In the genomic region with DNA sequence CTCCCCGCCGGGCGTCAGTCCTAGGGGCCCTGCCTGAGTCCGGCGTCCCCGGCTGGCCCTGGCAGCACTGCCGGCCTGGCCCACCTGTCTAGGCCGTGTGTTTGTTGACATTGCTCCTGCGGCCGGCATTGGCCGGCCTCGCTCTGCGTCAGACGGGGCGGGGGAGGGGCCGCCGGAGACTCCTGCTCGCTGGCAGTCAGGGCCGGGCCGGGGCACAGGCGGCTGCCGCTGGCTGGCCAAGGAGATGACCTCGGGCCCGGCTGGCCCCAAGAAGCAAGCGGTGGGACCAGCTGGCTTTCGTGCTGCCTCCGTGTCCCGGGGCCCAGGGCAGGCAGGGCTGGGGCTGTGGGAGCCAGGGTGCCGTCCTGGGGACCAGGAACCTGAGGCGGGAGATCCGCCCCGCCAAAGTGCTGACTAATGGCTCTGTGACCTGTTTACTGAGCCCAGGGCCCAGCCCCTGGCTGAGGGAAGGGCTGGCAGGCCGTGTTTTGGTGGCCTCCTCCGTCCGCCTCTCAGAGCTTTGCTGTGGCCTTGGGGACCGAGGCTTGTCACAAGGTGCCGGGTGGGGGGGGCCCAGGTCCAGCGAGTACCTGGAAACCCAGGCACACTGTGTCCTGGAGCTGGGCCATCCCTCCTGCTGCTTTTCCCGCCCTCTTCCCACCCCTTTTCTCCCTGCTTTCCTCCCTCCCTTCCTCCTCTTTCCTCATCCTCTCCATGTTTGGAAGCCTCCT, we compare ENCODE assay signal across 8 cellular contexts. TPM values are rescaled to one million over a fixed set of nuclear protein-coding genes. Genes with fewer than 3 reads are reported as not detected.
DNase-seq lines count a peak whose midpoint lies in the region; ATAC-seq and TF ChIP-seq lines count a peak whose summit lies in the region.

No MANE protein-coding gene starts in this region.

- no peak overlapping the region for H3K27ac Mint-ChIP-seq in activated B cell treated with CpG ODN at 0.5 μM for 24 hours

- ATAC-seq in HG02678 (IDR thresholded peaks at IDR 0.05; ENCODE audit: unreplicated experiment): peak; percentile 63
- ATAC-seq in activated B cell treated with CpG ODN at 0.5 μM for 24 hours (ENCODE audit: low read depth): peak; percentile 51

- no peaks in the 10 kb centered on the region for H3K36me3 Mint-ChIP-seq in activated B cell treated with CpG ODN at 0.5 μM for 24 hours (ENCODE audit: low read depth)

- peak overlapping the region; percentile 98 for H3K4me2 ChIP-seq in smooth muscle cell

- no peaks in the 10 kb centered on the region for H3K27me3 Mint-ChIP-seq in activated B cell treated with CpG ODN at 0.5 μM for 24 hours

- TF ChIP-seq CTCF in GM10266 (IDR thresholded peaks at IDR 0.05; ENCODE audit: control insufficient read depth, insufficient read depth, low read depth, missing control alignments): no peak
- no peak for TF ChIP-seq CTCF in activated B cell treated with CpG ODN at 0.5 μM for 24 hours (IDR thresholded peaks at IDR 0.05)
- TF ChIP-seq CTCF in smooth muscle cell (IDR thresholded peaks at IDR 0.05; ENCODE audit: borderline replicate concordance, insufficient read depth, poor library complexity, severe bottlenecking): no peak

- peak overlapping the region; percentile 79 for H3K4me3 ChIP-seq in smooth muscle cell

- H3K4me1 ChIP-seq in smooth muscle cell (ENCODE audit: low read depth): peaks cover 16% of the 10 kb centered on the region

- H3F3A ChIP-seq in smooth muscle cell (ENCODE audit: low read depth): peaks cover 4% of the 10 kb centered on the region

- intact Hi-C loops in activated B cell treated with CpG ODN at 0.5 μM for 24 hours (cut with micrococcal nuclease): loop anchor here (1.0 to 10.0 kb wide), 2 partner anchors 27 to 1021 kb away; partner anchors contain the start of gene RAN

- H3K9ac ChIP-seq in smooth muscle cell (ENCODE audit: low read depth): peak overlapping the region; percentile 87

- H3K36me3 ChIP-seq in smooth muscle cell (ENCODE audit: low read depth): no peaks in the 10 kb centered on the region

- CTCF ChIA-PET in activated B cell treated with CpG ODN at 0.5 μM for 24 hours (lab: Charles Lee): no interaction called here

- peak overlapping the region; percentile 82 for H3K4me3 Mint-ChIP-seq in activated B cell treated with CpG ODN at 0.5 μM for 24 hours

- peaks cover 22% of the 10 kb centered on the region for H3K4me1 Mint-ChIP-seq in activated B cell treated with CpG ODN at 0.5 μM for 24 hours

- no peak overlapping the region for H2AFZ ChIP-seq in smooth muscle cell (ENCODE audit: low read depth)

- POLR2A ChIA-PET in activated B cell treated with CpG ODN at 0.5 μM for 24 hours (lab: Charles Lee): interaction anchor here (1.1 to 1.6 kb wide), 4 partner anchors 28 to 186 kb away, joined by 3 to 14 read pairs (median 6); partner anchors contain the start of genes EP400 and SFSWAP

- WGBS in smooth muscle cell (ENCODE audit: low lambda C conversion rate): 9% methylated on average over 32 of the region's 39 CpGs

- H3K27me3 ChIP-seq in smooth muscle cell (ENCODE audit: low read depth): no peaks in the 10 kb centered on the region

- H3K79me2 ChIP-seq in smooth muscle cell (ENCODE audit: low read depth): peaks cover 56% of the 10 kb centered on the region

- H3K9me3 ChIP-seq in smooth muscle cell (replicated peaks; ENCODE audit: low read depth): no peaks in the 10 kb centered on the region

- DNase-seq in GM10266 (ENCODE audit: extremely low spot score) (peak; percentile 91), NCI-H1417 (lab: John Stamatoyannopoulos, UW) (peak; percentile 82 to 88 (median 82)), activated B cell treated with CpG ODN at 0.5 μM for 24 hours (peak; percentile 68), iris pigment epithelial cell (ENCODE audit: low read depth) (peak; percentile 91), smooth muscle cell (lab: John Stamatoyannopoulos, UW; ENCODE audit: unreplicated experiment) (peak; percentile 62), Kasumi-1 (lab: John Stamatoyannopoulos, UW) (no peak)
- peak; percentile 58 for DNase-seq in central memory CD4-positive, alpha-beta T cell

- H4K20me1 ChIP-seq in smooth muscle cell (ENCODE audit: low read depth): peaks cover 60% of the 10 kb centered on the region

- H3K27ac ChIP-seq in smooth muscle cell (ENCODE audit: low read depth): peak overlapping the region; percentile 93

- no peaks in the 10 kb centered on the region for H3K9me3 Mint-ChIP-seq in activated B cell treated with CpG ODN at 0.5 μM for 24 hours

RNA-seq across cellular contexts. Expression of gene ULK1, which starts 1.8 kb away (rescaled TPM):
- total RNA-seq in activated B cell treated with CpG ODN at 0.5 μM for 24 hours: 20.1 and 27.0 TPM in 2 replicates
- total RNA-seq in smooth muscle cell: 8.1 and 10.5 TPM in 2 replicates
- 8.5 and 19.9 TPM in 2 replicates for polyA plus RNA-seq in smooth muscle cell

RNA-seq across cellular contexts. Expression of gene PUS1, which starts 32.8 kb away (rescaled TPM):
- total RNA-seq in activated B cell treated with CpG ODN at 0.5 μM for 24 hours: 51.5 and 60.3 TPM in 2 replicates
- 2.6 and 22.2 TPM in 2 replicates for total RNA-seq in smooth muscle cell
- 6.6 and 18.5 TPM in 2 replicates for polyA plus RNA-seq in smooth muscle cell

RNA-seq across cellular contexts. Expression of gene EP400, which starts 53.5 kb away (rescaled TPM):
- total RNA-seq in activated B cell treated with CpG ODN at 0.5 μM for 24 hours (57.8 and 65.6 TPM in 2 replicates), smooth muscle cell (10.9 and 13.6 TPM in 2 replicates)
- 6.6 and 9.8 TPM in 2 replicates for polyA plus RNA-seq in smooth muscle cell

Comparison
In these comparisons a context has a peak if more than half of its experiments do, and no peak if none do; other contexts are left out.
1. DNase-seq: peak in GM10266 (single experiment), NCI-H1417 (3 of 3), activated B cell treated with CpG ODN at 0.5 μM for 24 hours (single experiment), central memory CD4-positive, alpha-beta T cell (single experiment), iris pigment epithelial cell (single experiment) and smooth muscle cell (single experiment); none in Kasumi-1 (0 of 2).